2 cellular contexts compared by ENCODE assay signal in the genomic region with DNA sequence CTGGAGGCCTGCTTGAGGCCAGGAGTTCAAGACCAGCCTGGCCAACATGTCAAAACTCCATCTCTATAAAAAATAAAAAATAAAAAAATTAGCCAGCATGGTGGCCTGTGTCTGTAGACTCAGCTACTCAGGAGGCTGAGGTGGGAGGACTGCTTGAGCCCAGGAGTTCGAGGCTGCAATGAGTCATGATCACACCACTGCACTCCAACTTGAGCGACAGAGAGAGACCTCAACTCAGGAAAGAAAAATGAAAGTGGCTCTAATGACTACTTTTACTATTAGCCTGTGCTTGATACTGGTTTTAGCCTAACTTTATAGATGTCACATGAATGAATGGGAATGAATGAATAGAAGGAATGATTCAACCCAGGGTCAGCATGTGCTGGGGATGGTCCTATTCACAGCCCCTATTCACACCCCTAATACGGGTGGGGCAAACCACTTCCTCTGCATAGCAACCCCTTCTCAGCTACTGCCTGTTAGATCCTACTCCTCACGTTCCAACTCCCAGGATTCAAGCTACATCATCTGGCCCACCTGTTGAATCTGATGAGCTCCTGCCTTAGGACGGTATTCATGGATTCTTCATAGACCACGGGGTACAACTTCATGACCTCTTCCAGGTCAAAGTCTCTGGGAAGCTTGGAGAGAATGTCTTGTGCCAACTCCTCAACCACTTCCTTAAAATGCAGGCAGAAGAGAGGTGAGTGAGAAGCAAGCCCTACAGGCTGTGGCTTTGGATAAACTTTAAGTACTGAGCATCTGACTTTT.
A peak's percentile ranks its signal among the peaks of the same experiment; 100 is the strongest.
TF ChIP-seq lines count a peak whose summit lies in the region.

No MANE protein-coding gene starts in this region.

TF ChIP-seq in HEK293, 187 proteins besides CTCF, POLR2A, EP300 and RAD21:
- no peak for TF ChIP-seq ZNF664 (tag by site-specific recombination; IDR thresholded peaks at IDR 0.05)
- TF ChIP-seq SCRT1 (tag by site-specific recombination; IDR thresholded peaks at IDR 0.05; ENCODE audit: borderline replicate concordance): peak; percentile 77; the same call in 1 of the 2 replicates
- TF ChIP-seq GLIS2 (tag by site-specific recombination; IDR thresholded peaks at IDR 0.05): no peak
- TF ChIP-seq GLI4 (tag by site-specific recombination; IDR thresholded peaks at IDR 0.05): no peak
- TF ChIP-seq ZNF792 (tag by site-specific recombination; IDR thresholded peaks at IDR 0.05): no peak
- no peak for TF ChIP-seq ZNF785 (tag by site-specific recombination; IDR thresholded peaks at IDR 0.05)
- peak; percentile 89 for TF ChIP-seq SCRT2 (tag by site-specific recombination; IDR thresholded peaks at IDR 0.05)
- no peak for TF ChIP-seq ZNF138 (tag by site-specific recombination; IDR thresholded peaks at IDR 0.05; ENCODE audit: borderline replicate concordance)
- no peak for TF ChIP-seq ZNF571 (tag by site-specific recombination; IDR thresholded peaks at IDR 0.05)
- no peak for TF ChIP-seq ZBTB26 (tag by site-specific recombination; optimal IDR thresholded peaks at IDR 0.05)
- no peak for TF ChIP-seq ZNF146 (tag by site-specific recombination; IDR thresholded peaks at IDR 0.05)
- TF ChIP-seq ZNF169 (tag by site-specific recombination; IDR thresholded peaks at IDR 0.05): no peak
- no peak for TF ChIP-seq MZF1 (tag by site-specific recombination; IDR thresholded peaks at IDR 0.05; ENCODE audit: borderline replicate concordance)
- no peak for TF ChIP-seq SP7 (tag by site-specific recombination; IDR thresholded peaks at IDR 0.05)
- TF ChIP-seq, protein P1, sequence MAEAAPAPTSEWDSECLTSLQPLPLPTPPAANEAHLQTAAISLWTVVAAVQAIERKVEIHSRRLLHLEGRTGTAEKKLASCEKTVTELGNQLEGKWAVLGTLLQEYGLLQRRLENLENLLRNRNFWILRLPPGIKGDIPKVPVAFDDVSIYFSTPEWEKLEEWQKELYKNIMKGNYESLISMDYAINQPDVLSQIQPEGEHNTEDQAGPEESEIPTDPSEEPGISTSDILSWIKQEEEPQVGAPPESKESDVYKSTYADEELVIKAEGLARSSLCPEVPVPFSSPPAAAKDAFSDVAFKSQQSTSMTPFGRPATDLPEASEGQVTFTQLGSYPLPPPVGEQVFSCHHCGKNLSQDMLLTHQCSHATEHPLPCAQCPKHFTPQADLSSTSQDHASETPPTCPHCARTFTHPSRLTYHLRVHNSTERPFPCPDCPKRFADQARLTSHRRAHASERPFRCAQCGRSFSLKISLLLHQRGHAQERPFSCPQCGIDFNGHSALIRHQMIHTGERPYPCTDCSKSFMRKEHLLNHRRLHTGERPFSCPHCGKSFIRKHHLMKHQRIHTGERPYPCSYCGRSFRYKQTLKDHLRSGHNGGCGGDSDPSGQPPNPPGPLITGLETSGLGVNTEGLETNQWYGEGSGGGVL (tag by site-specific recombination; IDR thresholded peaks at IDR 0.05): no peak
- TF ChIP-seq ZNF830 (tag by site-specific recombination; IDR thresholded peaks at IDR 0.05; ENCODE audit: low read depth): no peak
- no peak for TF ChIP-seq ZNF155 (tag by site-specific recombination; IDR thresholded peaks at IDR 0.05)
- no peak for TF ChIP-seq ZNF112 (tag by site-specific recombination; IDR thresholded peaks at IDR 0.05)
TF ChIP-seq in HEK293: peak in this region for 2.

TF ChIP-seq in GM12878, 131 proteins besides CTCF, POLR2A, EP300 and RAD21:
- TF ChIP-seq SPI1 (IDR thresholded peaks at IDR 0.05; ENCODE audit: borderline replicate concordance, insufficient read depth, low read depth, low read length): peak; percentile 27; the same call in 1 of the 2 replicates
- TF ChIP-seq, protein P2, sequence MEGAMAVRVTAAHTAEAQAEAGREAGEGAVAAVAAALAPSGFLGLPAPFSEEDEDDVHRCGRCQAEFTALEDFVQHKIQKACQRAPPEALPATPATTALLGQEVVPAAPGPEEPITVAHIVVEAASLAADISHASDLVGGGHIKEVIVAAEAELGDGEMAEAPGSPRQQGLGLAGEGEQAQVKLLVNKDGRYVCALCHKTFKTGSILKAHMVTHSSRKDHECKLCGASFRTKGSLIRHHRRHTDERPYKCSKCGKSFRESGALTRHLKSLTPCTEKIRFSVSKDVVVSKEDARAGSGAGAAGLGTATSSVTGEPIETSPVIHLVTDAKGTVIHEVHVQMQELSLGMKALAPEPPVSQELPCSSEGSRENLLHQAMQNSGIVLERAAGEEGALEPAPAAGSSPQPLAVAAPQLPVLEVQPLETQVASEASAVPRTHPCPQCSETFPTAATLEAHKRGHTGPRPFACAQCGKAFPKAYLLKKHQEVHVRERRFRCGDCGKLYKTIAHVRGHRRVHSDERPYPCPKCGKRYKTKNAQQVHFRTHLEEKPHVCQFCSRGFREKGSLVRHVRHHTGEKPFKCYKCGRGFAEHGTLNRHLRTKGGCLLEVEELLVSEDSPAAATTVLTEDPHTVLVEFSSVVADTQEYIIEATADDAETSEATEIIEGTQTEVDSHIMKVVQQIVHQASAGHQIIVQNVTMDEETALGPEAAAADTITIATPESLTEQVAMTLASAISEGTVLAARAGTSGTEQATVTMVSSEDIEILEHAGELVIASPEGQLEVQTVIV (IDR thresholded peaks at IDR 0.05; ENCODE audit: borderline replicate concordance, partially characterized antibody): no peak
